ENCODE assay signal across 16 cellular contexts in genomic region chr6:132687306-132687705, GRCh38. TPM values are rescaled to one million over a fixed set of nuclear protein-coding genes. Genes with fewer than 3 reads are reported as not detected.
DNase-seq lines count a peak whose midpoint lies in the region; ATAC-seq, FAIRE-seq and TF ChIP-seq lines count a peak whose summit lies in the region.
"Had no signal": no experiment of that assay in that cellular context is flagged by ENCODE, and none has a peak within 500 bp of the region (broad histone marks: within the 10 kb centered on the region; RNA-seq: fewer than 3 reads in every experiment).

No MANE protein-coding gene starts in this region.

- H4K20me1 ChIP-seq in endothelial cell of umbilical vein (replicated peaks; ENCODE audit: control insufficient read depth, extremely low read depth, insufficient read depth, low read length) = no peaks in the 10 kb centered on the region
- H4K20me1 ChIP-seq: BLaER1 had no signal

- dilution Hi-C loops in endothelial cell of umbilical vein (cut with MboI; ENCODE audit: extremely low pct_ligation_motif_present, low sequenced_read_pairs) = no loop called here

- intact Hi-C loops in Panc1 (cut with micrococcal nuclease; ENCODE audit: unreplicated experiment) (no loop called here), endothelial cell of umbilical vein (cut with micrococcal nuclease) (no loop called here)
- intact Hi-C loops in activated CD4-positive, alpha-beta T cell treated with anti-CD3 and anti-CD28 coated beads for 36 hours (cut with DNase I, micrococcal nuclease) = no loop called here

- no peaks in the 10 kb centered on the region for H3K9me3 Mint-ChIP-seq in activated CD4-positive, alpha-beta T cell treated with anti-CD3 and anti-CD28 coated beads, Interleukin-2, amount 10 ng/mL, durations not matched to agents 7 days and 5 days
- H3K9me3 Mint-ChIP-seq in activated CD4-positive, alpha-beta T cell treated with anti-CD3 and anti-CD28 coated beads for 36 hours (ENCODE audit: low read depth) = no peaks in the 10 kb centered on the region
- H3K9me3 Mint-ChIP-seq: natural killer cell treated with Interleukin-12 subunit alpha and Interleukin-12 subunit beta and Interleukin-15 and Interleukin-18, amount 100 ng/mL, for 72 hours had no signal

- no peak overlapping the region for H3K4me3 Mint-ChIP-seq in activated CD4-positive, alpha-beta T cell treated with anti-CD3 and anti-CD28 coated beads, Interleukin-2, amount 10 ng/mL, durations not matched to agents 7 days and 5 days
- H3K4me3 Mint-ChIP-seq in activated CD4-positive, alpha-beta T cell treated with anti-CD3 and anti-CD28 coated beads for 36 hours = no peak overlapping the region
- H3K4me3 Mint-ChIP-seq: natural killer cell treated with Interleukin-12 subunit alpha and Interleukin-12 subunit beta and Interleukin-15 and Interleukin-18, amount 100 ng/mL, for 72 hours had no signal

- no peak overlapping the region for H3K27ac Mint-ChIP-seq in activated CD4-positive, alpha-beta T cell treated with anti-CD3 and anti-CD28 coated beads, Interleukin-2, amount 10 ng/mL, durations not matched to agents 7 days and 5 days
- H3K27ac Mint-ChIP-seq in activated CD4-positive, alpha-beta T cell treated with anti-CD3 and anti-CD28 coated beads for 36 hours = no peak overlapping the region
- H3K27ac Mint-ChIP-seq: natural killer cell treated with Interleukin-12 subunit alpha and Interleukin-12 subunit beta and Interleukin-15 and Interleukin-18, amount 100 ng/mL, for 72 hours had no signal

- no peak overlapping the region for H3K4me3 ChIP-seq in Panc1 (ENCODE audit: low read depth in 2 of 2, low read length in 2 of 2)
- H3K4me3 ChIP-seq in endothelial cell of umbilical vein (replicated peaks in 1 of 3; ENCODE audit: insufficient read depth in 1 of 3, low read depth in 1 of 3, low read length in 3 of 3) = no peak overlapping the region
- H3K4me3 ChIP-seq: BLaER1, sigmoid colon had no signal

- H2AFZ ChIP-seq in endothelial cell of umbilical vein (ENCODE audit: low read depth, low read length) = peak overlapping the region; percentile 33

- H3K9me1 ChIP-seq in endothelial cell of umbilical vein (replicated peaks; ENCODE audit: control insufficient read depth, extremely low read depth, insufficient read depth, low read length) = no peaks in the 10 kb centered on the region

- BruUV-seq in Panc1 (replicated peaks; lab: Mats Ljungman, UMichigan) (no TSS peak), endothelial cell of umbilical vein (replicated peaks; lab: Mats Ljungman, UMichigan) (no TSS peak)

- peaks cover 38% of the 10 kb centered on the region for H3K27me3 Mint-ChIP-seq in activated CD4-positive, alpha-beta T cell treated with anti-CD3 and anti-CD28 coated beads, Interleukin-2, amount 10 ng/mL, durations not matched to agents 7 days and 5 days
- peaks cover 28% of the 10 kb centered on the region for H3K27me3 Mint-ChIP-seq in activated CD4-positive, alpha-beta T cell treated with anti-CD3 and anti-CD28 coated beads for 36 hours

- H3K9ac ChIP-seq in endothelial cell of umbilical vein (replicated peaks; ENCODE audit: extremely low read depth, insufficient read depth, low read length) = no peak overlapping the region
- H3K9ac ChIP-seq: BLaER1, KMS-11 had no signal

- H3K36me3 ChIP-seq in Panc1 (ENCODE audit: control insufficient read depth, insufficient read depth, low read length) = no peaks in the 10 kb centered on the region
- H3K36me3 ChIP-seq in endothelial cell of umbilical vein (ENCODE audit: control insufficient read depth in 2 of 2, extremely low read depth in 1 of 2, insufficient read depth in 2 of 2, low read length in 2 of 2) = no peaks in the 10 kb centered on the region
- H3K36me3 ChIP-seq: BLaER1, sigmoid colon had no signal

- no peak for FAIRE-seq in endothelial cell of umbilical vein (lab: Jason Lieb, UNC)
- FAIRE-seq: G401.6, kidney had no signal

- no peaks in the 10 kb centered on the region for H3K4me1 ChIP-seq in Panc1 (ENCODE audit: control insufficient read depth, insufficient read depth, low read length)
- no peaks in the 10 kb centered on the region for H3K4me1 ChIP-seq in endothelial cell of umbilical vein (ENCODE audit: control insufficient read depth, extremely low read depth, insufficient read depth, low read length)
- H3K4me1 ChIP-seq: BLaER1, sigmoid colon had no signal

- in situ Hi-C loops in Panc1 (cut with HindIII; ENCODE audit: low pct_unique_long_range_greater_than_20kb, low sequenced_read_pairs) = no loop called here

- H3K4me1 Mint-ChIP-seq in activated CD4-positive, alpha-beta T cell treated with anti-CD3 and anti-CD28 coated beads, Interleukin-2, amount 10 ng/mL, durations not matched to agents 7 days and 5 days = no peaks in the 10 kb centered on the region
- no peaks in the 10 kb centered on the region for H3K4me1 Mint-ChIP-seq in activated CD4-positive, alpha-beta T cell treated with anti-CD3 and anti-CD28 coated beads for 36 hours

- H3K27ac ChIP-seq in Panc1 (ENCODE audit: low read length) = no peak overlapping the region
- no peak overlapping the region for H3K27ac ChIP-seq in endothelial cell of umbilical vein (ENCODE audit: insufficient read depth, low read depth, low read length)
- H3K27ac ChIP-seq: BLaER1, KMS-11, sigmoid colon had no signal

- DNase-seq in ELR (ENCODE audit: low read depth) (peak; percentile 93), Panc1 (ENCODE audit: low read depth, low spot score) (no peak), endothelial cell of umbilical vein (ENCODE audit: low read depth, low spot score) (peak; percentile 16), myocyte (ENCODE audit: low read depth) (peak; percentile 12), NCI-H748 treated with DMSO at 0.1 percent for 48 hours (lab: John Stamatoyannopoulos, UW) (no peak), anterior cingulate cortex (lab: John Stamatoyannopoulos, UW) (no peak)
- DNase-seq in activated CD4-positive, alpha-beta T cell treated with anti-CD3 and anti-CD28 coated beads, Interleukin-2, amount 10 ng/mL, durations not matched to agents 7 days and 5 days = no peak
- DNase-seq in activated CD4-positive, alpha-beta T cell treated with anti-CD3 and anti-CD28 coated beads for 36 hours = no peak
- DNase-seq: caudate nucleus, kidney, sigmoid colon, substantia nigra had no signal

- POLR2A ChIA-PET in Panc1 (lab: Charles Lee) = interaction anchor here (1.2 kb wide), 1 partner anchor 11 kb away, joined by 4 read pairs; no protein-coding TSS in a partner anchor
- POLR2A ChIA-PET in endothelial cell of umbilical vein (lab: Charles Lee) = no interaction called here
- POLR2A ChIA-PET in activated CD4-positive, alpha-beta T cell treated with anti-CD3 and anti-CD28 coated beads, Interleukin-2, amount 10 ng/mL, durations not matched to agents 7 days and 5 days (lab: Charles Lee) = no interaction called here
- POLR2A ChIA-PET in activated CD4-positive, alpha-beta T cell treated with anti-CD3 and anti-CD28 coated beads for 36 hours (lab: Charles Lee) = no interaction called here

- CTCF ChIA-PET in Panc1 (lab: Charles Lee) (no interaction called here), endothelial cell of umbilical vein (lab: Charles Lee) (interaction anchor here (1.0 to 1.4 kb wide), 3 partner anchors 28 to 111 kb away, joined by 3 to 6 read pairs (median 4); partner anchors contain the start of gene SLC18B1)
- CTCF ChIA-PET in activated CD4-positive, alpha-beta T cell treated with anti-CD3 and anti-CD28 coated beads, Interleukin-2, amount 10 ng/mL, durations not matched to agents 7 days and 5 days (lab: Charles Lee) = no interaction called here
- CTCF ChIA-PET in activated CD4-positive, alpha-beta T cell treated with anti-CD3 and anti-CD28 coated beads for 36 hours (lab: Charles Lee) = no interaction called here

- no peaks in the 10 kb centered on the region for H3K27me3 ChIP-seq in Panc1 (ENCODE audit: control insufficient read depth, insufficient read depth, low read length)
- peaks cover 0 to 3% of the 10 kb centered on the region in 2 experiments for H3K27me3 ChIP-seq in endothelial cell of umbilical vein (ENCODE audit: control insufficient read depth in 2 of 2, insufficient read depth in 2 of 2, low read length in 2 of 2)
- H3K27me3 ChIP-seq: BLaER1, sigmoid colon had no signal

- H3K9me3 ChIP-seq in Panc1 (ENCODE audit: control insufficient read depth, insufficient read depth, low read depth, low read length) = no peaks in the 10 kb centered on the region
- H3K9me3 ChIP-seq in endothelial cell of umbilical vein (replicated peaks; ENCODE audit: control insufficient read depth, insufficient read depth, low read length) = no peaks in the 10 kb centered on the region
- H3K9me3 ChIP-seq: BLaER1, sigmoid colon had no signal

- ATAC-seq in Panc1 = peak; percentile 84
- ATAC-seq in activated CD4-positive, alpha-beta T cell treated with anti-CD3 and anti-CD28 coated beads for 36 hours = no peak
- ATAC-seq: natural killer cell treated with Interleukin-12 subunit alpha and Interleukin-12 subunit beta and Interleukin-15 and Interleukin-18, amount 100 ng/mL, for 72 hours had no signal

- H3K36me3 Mint-ChIP-seq in activated CD4-positive, alpha-beta T cell treated with anti-CD3 and anti-CD28 coated beads, Interleukin-2, amount 10 ng/mL, durations not matched to agents 7 days and 5 days (ENCODE audit: low read depth) = no peaks in the 10 kb centered on the region
- no peaks in the 10 kb centered on the region for H3K36me3 Mint-ChIP-seq in activated CD4-positive, alpha-beta T cell treated with anti-CD3 and anti-CD28 coated beads for 36 hours (ENCODE audit: low read depth)

- no peak overlapping the region for H3K4me2 ChIP-seq in endothelial cell of umbilical vein (ENCODE audit: insufficient read depth, low read length)
- H3K4me2 ChIP-seq: BLaER1, KMS-11 had no signal

- no peak for TF ChIP-seq POLR2A in endothelial cell of umbilical vein (IDR thresholded peaks at IDR 0.05; ENCODE audit: low read depth, low read length)

- H3K79me2 ChIP-seq in endothelial cell of umbilical vein (ENCODE audit: control insufficient read depth, insufficient read depth, low read length) = no peaks in the 10 kb centered on the region

- TF ChIP-seq CTCF in Panc1 (IDR thresholded peaks at IDR 0.05) (no peak), endothelial cell of umbilical vein (IDR thresholded peaks at IDR 0.05; ENCODE audit: extremely low read depth in 1 of 2, insufficient read depth in 1 of 2, low read depth in 1 of 2, low read length in 2 of 2) (no peak)

RNA-seq across cellular contexts. Expression of gene VNN1, which starts 26.5 kb away (rescaled TPM):
- total RNA-seq in Panc1 (2021; ENCODE audit: unreplicated experiment) = not detected
- not detected for polyA plus RNA-seq in Panc1 (2012; ENCODE audit: insufficient read length)
- not detected in 2 replicates for total RNA-seq in endothelial cell of umbilical vein
- polyA plus RNA-seq in endothelial cell of umbilical vein = not detected in 2 replicates
- polyA plus RNA-seq in endothelial cell of umbilical vein (2011; cell fraction: cytosol; rRNA removed) = not detected in 2 replicates
- polyA plus RNA-seq in endothelial cell of umbilical vein (2011; cell fraction: nucleus; rRNA removed) = 0.05 TPM in 1 of 2 replicates, not detected in the other
- polyA plus RNA-seq in endothelial cell of umbilical vein (2012) = 0.12 and 0.33 TPM in 2 replicates
- polyA minus RNA-seq in endothelial cell of umbilical vein = not detected in 2 replicates
- polyA minus RNA-seq in endothelial cell of umbilical vein (2011; cell fraction: cytosol; rRNA and poly(A)+ RNA removed) = not detected
- not detected in 2 replicates for polyA minus RNA-seq in endothelial cell of umbilical vein (2011; cell fraction: nucleus; rRNA and poly(A)+ RNA removed)
- 2.7 TPM in 2 replicates for total RNA-seq in myocyte
- polyA plus RNA-seq in myocyte (2012) = 3.8 TPM
- not detected for total RNA-seq in activated CD4-positive, alpha-beta T cell treated with anti-CD3 and anti-CD28 coated beads, Interleukin-2, amount 10 ng/mL, durations not matched to agents 7 days and 5 days
- not detected for total RNA-seq in activated CD4-positive, alpha-beta T cell treated with anti-CD3 and anti-CD28 coated beads for 36 hours

RNA-seq across cellular contexts. Expression of gene TAAR1, which starts 28.3 kb away (rescaled TPM):
- total RNA-seq in Panc1 (2021; ENCODE audit: unreplicated experiment) = not detected
- polyA plus RNA-seq in Panc1 (2012; ENCODE audit: insufficient read length) = not detected
- not detected in 2 replicates for total RNA-seq in endothelial cell of umbilical vein
- polyA plus RNA-seq in endothelial cell of umbilical vein = not detected in 2 replicates
- polyA plus RNA-seq in endothelial cell of umbilical vein (2011; cell fraction: cytosol; rRNA removed) = not detected in 2 replicates
- not detected in 2 replicates for polyA plus RNA-seq in endothelial cell of umbilical vein (2011; cell fraction: nucleus; rRNA removed)
- not detected in 2 replicates for polyA plus RNA-seq in endothelial cell of umbilical vein (2012)
- not detected in 2 replicates for polyA minus RNA-seq in endothelial cell of umbilical vein
- polyA minus RNA-seq in endothelial cell of umbilical vein (2011; cell fraction: cytosol; rRNA and poly(A)+ RNA removed) = not detected
- not detected in 2 replicates for polyA minus RNA-seq in endothelial cell of umbilical vein (2011; cell fraction: nucleus; rRNA and poly(A)+ RNA removed)
- total RNA-seq in myocyte = not detected in 2 replicates
- polyA plus RNA-seq in myocyte (2012) = not detected
- not detected for total RNA-seq in activated CD4-positive, alpha-beta T cell treated with anti-CD3 and anti-CD28 coated beads, Interleukin-2, amount 10 ng/mL, durations not matched to agents 7 days and 5 days
- not detected for total RNA-seq in activated CD4-positive, alpha-beta T cell treated with anti-CD3 and anti-CD28 coated beads for 36 hours
- total RNA-seq: kidney; natural killer cell treated with Interleukin-12 subunit alpha and Interleukin-12 subunit beta and Interleukin-15 and Interleukin-18, amount 100 ng/mL, for 72 hours; sigmoid colon had no signal
- polyA plus RNA-seq: sigmoid colon had no signal

Comparison
In these comparisons a context has a peak if more than half of its experiments do, and no peak if none do; other contexts are left out.
1. DNase-seq: peak in ELR (single experiment), endothelial cell of umbilical vein (single experiment) and myocyte (single experiment); none in Panc1 (single experiment), activated CD4-positive, alpha-beta T cell treated with anti-CD3 and anti-CD28 coated beads, Interleukin-2, amount 10 ng/mL, durations not matched to agents 7 days and 5 days (single experiment), NCI-H748 treated with DMSO at 0.1 percent for 48 hours (single experiment), anterior cingulate cortex (0 of 58) and activated CD4-positive, alpha-beta T cell treated with anti-CD3 and anti-CD28 coated beads for 36 hours (single experiment).